Comparison of ENCODE assay signal across 1 cellular context in genomic region chr6:158819213-158819976, GRCh38.
A peak's percentile ranks its signal among the peaks of the same experiment; 100 is the strongest.
TF ChIP-seq lines count a peak whose summit lies in the region.

Gene EZR, minus strand, starts transcription at chr6:158819368. Its CDS starts 1,275 bp downstream, at chr6:158818093.

TF ChIP-seq in HEK293, 187 proteins besides CTCF, POLR2A, EP300 and RAD21 (continued from another document):
- TF ChIP-seq ZNF148 (tag by site-specific recombination; IDR thresholded peaks at IDR 0.05; ENCODE audit: borderline replicate concordance), result no peak
- TF ChIP-seq ZNF433 (tag by site-specific recombination; IDR thresholded peaks at IDR 0.05; ENCODE audit: low read depth), result no peak
- TF ChIP-seq ZNF488 (tag by site-specific recombination; IDR thresholded peaks at IDR 0.05), result no peak
- TF ChIP-seq ELK4 (IDR thresholded peaks at IDR 0.05; ENCODE audit: borderline replicate concordance, low read depth, low read length), result no peak; the same call in 1 of the 2 replicates
- no peak for TF ChIP-seq PRDM4 (tag by site-specific recombination; IDR thresholded peaks at IDR 0.05)
- no peak for TF ChIP-seq ZFP37 (tag by site-specific recombination; IDR thresholded peaks at IDR 0.05)
- no peak for TF ChIP-seq ZNF701 (tag by site-specific recombination; IDR thresholded peaks at IDR 0.05)
- TF ChIP-seq ZNF174 (tag by site-specific recombination; IDR thresholded peaks at IDR 0.05), result no peak
- TF ChIP-seq ZNF623 (tag by site-specific recombination; IDR thresholded peaks at IDR 0.05), result no peak
- no peak for TF ChIP-seq ZNF600 (tag by site-specific recombination; IDR thresholded peaks at IDR 0.05)
- peak; percentile 83 for TF ChIP-seq ZBTB8A (tag by site-specific recombination; IDR thresholded peaks at IDR 0.05)
- TF ChIP-seq SCRT1 (tag by site-specific recombination; IDR thresholded peaks at IDR 0.05; ENCODE audit: borderline replicate concordance), result no peak
- TF ChIP-seq TSHZ1 (tag by site-specific recombination; IDR thresholded peaks at IDR 0.05; ENCODE audit: borderline replicate concordance), result no peak
- TF ChIP-seq ZNF169 (tag by site-specific recombination; IDR thresholded peaks at IDR 0.05), result no peak
- TF ChIP-seq ZNF549 (tag by site-specific recombination; IDR thresholded peaks at IDR 0.05), result no peak
- TF ChIP-seq ZNF571 (tag by site-specific recombination; IDR thresholded peaks at IDR 0.05), result no peak
- TF ChIP-seq ZNF830 (tag by site-specific recombination; IDR thresholded peaks at IDR 0.05; ENCODE audit: low read depth), result no peak
- peak; percentile 92 for TF ChIP-seq ZNF394 (tag by site-specific recombination; IDR thresholded peaks at IDR 0.05; ENCODE audit: borderline replicate concordance)
- no peak for TF ChIP-seq ZNF548 (tag by site-specific recombination; IDR thresholded peaks at IDR 0.05)
- TF ChIP-seq ZBTB7A (tag by site-specific recombination; IDR thresholded peaks at IDR 0.05; ENCODE audit: low read depth), result no peak
- TF ChIP-seq ZNF266 (tag by site-specific recombination; IDR thresholded peaks at IDR 0.05; ENCODE audit: low read depth), result no peak
- TF ChIP-seq ZNF324 (tag by site-specific recombination; IDR thresholded peaks at IDR 0.05), result peak; percentile 68
- no peak for TF ChIP-seq ZBTB49 (tag by site-specific recombination; IDR thresholded peaks at IDR 0.05; ENCODE audit: low read depth)
- TF ChIP-seq ZNF707 (tag by site-specific recombination; IDR thresholded peaks at IDR 0.05), result no peak
- TF ChIP-seq ZNF239 (tag by site-specific recombination; IDR thresholded peaks at IDR 0.05), result no peak
- TF ChIP-seq ZNF580 (tag by site-specific recombination; IDR thresholded peaks at IDR 0.05), result no peak
- TF ChIP-seq PRDM1 (tag by site-specific recombination; IDR thresholded peaks at IDR 0.05), result no peak
- TF ChIP-seq ZNF121 (tag by site-specific recombination; IDR thresholded peaks at IDR 0.05), result no peak
- no peak for TF ChIP-seq ZNF639 (tag by site-specific recombination; IDR thresholded peaks at IDR 0.05)
- TF ChIP-seq ZNF521 (tag by site-specific recombination; IDR thresholded peaks at IDR 0.05), result no peak
- no peak for TF ChIP-seq ZNF768 (tag by site-specific recombination; IDR thresholded peaks at IDR 0.05)
- peak; percentile 75 for TF ChIP-seq ZNF335 (tag by site-specific recombination; conservative IDR thresholded peaks at IDR 0.05)
- TF ChIP-seq ZNF24 (tag by site-specific recombination; IDR thresholded peaks at IDR 0.05), result no peak
- no peak for TF ChIP-seq ZBTB17 (tag by site-specific recombination; IDR thresholded peaks at IDR 0.05)
- no peak for TF ChIP-seq ZNF596 (tag by site-specific recombination; IDR thresholded peaks at IDR 0.05)
- no peak for TF ChIP-seq BCL6B (tag by site-specific recombination; IDR thresholded peaks at IDR 0.05)
- TF ChIP-seq GFI1B (tag by site-specific recombination; IDR thresholded peaks at IDR 0.05), result no peak
- no peak for TF ChIP-seq ZNF658 (tag by site-specific recombination; IDR thresholded peaks at IDR 0.05)
- TF ChIP-seq ZSCAN16 (tag by site-specific recombination; IDR thresholded peaks at IDR 0.05), result no peak
- no peak for TF ChIP-seq ZNF248 (tag by site-specific recombination; IDR thresholded peaks at IDR 0.05)
- TF ChIP-seq ZNF610 (tag by site-specific recombination; IDR thresholded peaks at IDR 0.05; ENCODE audit: borderline replicate concordance), result no peak
- TF ChIP-seq MZF1 (tag by site-specific recombination; IDR thresholded peaks at IDR 0.05; ENCODE audit: borderline replicate concordance), result peak; percentile 69; the same call in 1 of the 2 replicates
- no peak for TF ChIP-seq ZNF292 (tag by site-specific recombination; IDR thresholded peaks at IDR 0.05; ENCODE audit: borderline replicate concordance, low read depth)
- no peak for TF ChIP-seq ZNF223 (tag by site-specific recombination; IDR thresholded peaks at IDR 0.05)
- no peak for TF ChIP-seq ZNF175 (tag by site-specific recombination; IDR thresholded peaks at IDR 0.05)
- TF ChIP-seq KLF10 (tag by site-specific recombination; IDR thresholded peaks at IDR 0.05), result peak; percentile 86
- TF ChIP-seq ZNF133 (tag by site-specific recombination; IDR thresholded peaks at IDR 0.05), result no peak
- TF ChIP-seq IKZF3 (tag by site-specific recombination; IDR thresholded peaks at IDR 0.05), result no peak
TF ChIP-seq in HEK293: peak in this region for 44.
